In genomic region chr16:2205967-2206313, GRCh38 we compare ENCODE assay signal across 1 cellular context.
TF ChIP-seq lines count a peak whose summit lies in the region.

No MANE protein-coding gene starts in this region.

TF ChIP-seq in H1, 55 proteins besides CTCF, POLR2A, EP300 and RAD21:
- TF ChIP-seq MAX (IDR thresholded peaks at IDR 0.05) (no peak), GABPA (IDR thresholded peaks at IDR 0.05; ENCODE audit: borderline replicate concordance, insufficient read depth, low read length) (no peak), TBP (IDR thresholded peaks at IDR 0.05; ENCODE audit: low read depth, low read length) (no peak), SP2 (IDR thresholded peaks at IDR 0.05; ENCODE audit: low read length) (no peak), SP1 (IDR thresholded peaks at IDR 0.05; ENCODE audit: low read depth, low read length) (no peak)
